8 cellular contexts compared by ENCODE assay signal in the genomic region with DNA sequence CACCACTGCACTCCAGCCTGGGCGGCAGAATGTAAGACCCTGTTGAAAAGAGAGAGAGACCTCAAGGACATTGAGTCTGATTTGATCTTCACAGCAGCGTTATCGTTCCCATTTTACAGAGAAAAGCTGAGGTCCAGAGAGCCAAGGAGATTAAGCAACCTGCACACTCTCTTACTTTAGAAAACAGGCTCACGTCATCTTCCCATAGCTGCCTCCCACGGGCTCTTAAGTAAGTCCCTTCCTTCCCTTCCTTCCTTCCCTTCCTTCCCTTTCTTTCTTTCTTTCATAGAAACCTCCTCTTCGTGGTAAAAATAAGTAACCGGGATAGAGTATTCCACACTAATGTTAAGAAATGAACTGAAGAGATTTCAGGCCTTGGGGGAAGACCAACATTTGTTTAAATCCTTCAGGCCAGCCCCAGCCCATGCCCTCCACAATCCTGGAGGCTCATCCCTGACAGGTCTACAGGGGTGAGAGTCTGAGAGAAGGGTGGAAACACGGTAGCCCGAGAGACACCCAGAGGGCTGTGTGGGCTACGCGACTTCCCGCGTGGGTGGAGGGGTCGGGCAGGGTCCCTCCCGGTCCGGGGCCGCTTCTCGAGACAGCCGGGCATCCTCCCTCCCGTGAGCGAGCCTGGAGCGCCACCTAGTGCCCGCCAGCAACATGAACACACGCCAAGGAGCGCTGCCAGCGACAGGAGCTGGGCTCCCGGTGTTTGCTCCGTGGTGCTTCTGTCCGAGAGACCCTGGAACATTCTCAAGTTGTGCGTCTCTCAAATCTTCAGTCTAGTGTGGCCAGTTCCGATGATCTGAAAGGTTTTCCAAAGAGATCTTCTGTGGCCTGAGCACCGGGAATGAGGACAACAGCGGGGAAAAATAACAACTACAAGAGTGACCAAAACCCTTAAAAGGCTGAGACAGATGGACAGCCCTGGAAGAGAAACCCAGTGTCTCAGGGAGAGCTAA.
DNase-seq lines count a peak whose midpoint lies in the region; ATAC-seq, FAIRE-seq and TF ChIP-seq lines count a peak whose summit lies in the region.

No MANE protein-coding gene starts in this region.

- no peaks in the 10 kb centered on the region for H4K20me1 ChIP-seq in osteoblast (ENCODE audit: insufficient read depth, low read length)

- intact Hi-C loops in thyroid gland (cut with DNase I), result no loop called here

- no peak for TF ChIP-seq POLR2A in thyroid gland (IDR thresholded peaks at IDR 0.05)

- DNase-seq in DMS114 treated with DMSO at 0.1 percent for 48 hours (lab: John Stamatoyannopoulos, UW; ENCODE audit: unreplicated experiment), result peak; percentile 23
- peak; percentile 65 for DNase-seq in HTR-8/SVneo (ENCODE audit: insufficient read length, low spot score)
- DNase-seq in RPMI8226, result peak; percentile 74
- peak; percentile 58 for DNase-seq in activated gamma-delta T cell treated with Interleukin-2 at 50 U/mL for 16 hours
- peak; percentile 48 for DNase-seq in globus pallidus (ENCODE audit: low spot score)
- peak; percentile 93 for DNase-seq in osteoblast (ENCODE audit: insufficient read length, low spot score, missing footprints)
- peak; percentile 68 to 70 for DNase-seq in thyroid gland

- no peak for FAIRE-seq in HTR-8/SVneo (lab: Jason Lieb, UNC)

- peak; percentile 96 for ATAC-seq in GM21390 (IDR thresholded peaks at IDR 0.05; ENCODE audit: unreplicated experiment)

- H3K4me2 ChIP-seq in osteoblast (ENCODE audit: insufficient read depth, low read length), result peak overlapping the region; percentile 82

- H3K79me2 ChIP-seq in osteoblast (ENCODE audit: insufficient read depth, low read length), result no peaks in the 10 kb centered on the region

- H2AFZ ChIP-seq in osteoblast (ENCODE audit: low read length), result peak overlapping the region; percentile 74

- H3K36me3 ChIP-seq in osteoblast (ENCODE audit: insufficient read depth, low read length) (no peaks in the 10 kb centered on the region), thyroid gland (no peaks in the 10 kb centered on the region)

- H3K4me3 ChIP-seq in osteoblast (ENCODE audit: insufficient read depth, low read length) (peak overlapping the region; percentile 61), thyroid gland (replicated peaks in 1 of 3) (no peak overlapping the region)

- WGBS in thyroid gland, 2 donors, result 26% methylated on average over 17 to 18 of the region's 33 CpGs

- TF ChIP-seq CTCF in osteoblast (IDR thresholded peaks at IDR 0.05; ENCODE audit: extremely low read depth, low read depth, low read length), result peak; percentile 90
- TF ChIP-seq CTCF in thyroid gland (IDR thresholded peaks at IDR 0.05), result peak; percentile 75 to 94 (median 82)

- peaks cover 6% of the 10 kb centered on the region for H3K4me1 ChIP-seq in osteoblast (ENCODE audit: insufficient read depth, low read length)
- H3K4me1 ChIP-seq in thyroid gland, result no peaks in the 10 kb centered on the region

- H3K27ac ChIP-seq in osteoblast (ENCODE audit: low read depth, low read length), result no peak overlapping the region
- no peak overlapping the region for H3K27ac ChIP-seq in thyroid gland

- H3K27me3 ChIP-seq in osteoblast (ENCODE audit: insufficient read depth, low read length), result peaks cover 29% of the 10 kb centered on the region
- H3K27me3 ChIP-seq in thyroid gland, result no peaks in the 10 kb centered on the region

- H3K9me3 ChIP-seq in osteoblast (ENCODE audit: low read depth, low read length) (no peaks in the 10 kb centered on the region), thyroid gland (no peaks in the 10 kb centered on the region)

Comparison
In these comparisons a context has a peak if more than half of its experiments do, and no peak if none do; other contexts are left out.
1. DNase-seq: peak in every context shown above with its lines; median percentile 93 in osteoblast; 74 in RPMI8226; 69 in thyroid gland; 65 in HTR-8/SVneo; 58 in activated gamma-delta T cell treated with Interleukin-2 at 50 U/mL for 16 hours; 48 in globus pallidus; 23 in DMS114 treated with DMSO at 0.1 percent for 48 hours.